ENCODE assay signal across 8 cellular contexts in genomic region chr13:91381371-91381770, GRCh38. TPM values are rescaled to one million over a fixed set of nuclear protein-coding genes. Genes with fewer than 3 reads are reported as not detected.
DNase-seq lines count a peak whose midpoint lies in the region; ATAC-seq and TF ChIP-seq lines count a peak whose summit lies in the region.

No MANE protein-coding gene starts in this region.

- H3K27me3 ChIP-seq in RWPE2 (ENCODE audit: insufficient read depth, poor library complexity, severe bottlenecking) (peaks cover 16% of the 10 kb centered on the region), esophagus muscularis mucosa (no peaks in the 10 kb centered on the region)

- H3K27ac ChIP-seq in RWPE2 (ENCODE audit: poor library complexity, severe bottlenecking) (no peak overlapping the region), esophagus muscularis mucosa (replicated peaks in 1 of 4) (no peak overlapping the region)

- H3K36me3 ChIP-seq in RWPE2 (ENCODE audit: low read depth) (no peaks in the 10 kb centered on the region), esophagus muscularis mucosa (no peaks in the 10 kb centered on the region)

- no peak for TF ChIP-seq POLR2A in esophagus muscularis mucosa (IDR thresholded peaks at IDR 0.05; ENCODE audit: low read depth)

- H3K36me3 Mint-ChIP-seq in activated CD4-positive, alpha-beta T cell treated with anti-CD3 and anti-CD28 coated beads, Interleukin-2, amount 10 ng/mL, durations not matched to agents 24 days and 14 days (ENCODE audit: low read depth) = no peaks in the 10 kb centered on the region

- H3K27ac Mint-ChIP-seq in activated CD4-positive, alpha-beta T cell treated with anti-CD3 and anti-CD28 coated beads, Interleukin-2, amount 10 ng/mL, durations not matched to agents 24 days and 14 days = no peak overlapping the region

- H3K4me1 ChIP-seq in RWPE2 (ENCODE audit: insufficient read depth, poor library complexity, severe bottlenecking) = no peaks in the 10 kb centered on the region
- no peaks in the 10 kb centered on the region for H3K4me1 ChIP-seq in esophagus muscularis mucosa

- no peak overlapping the region for H3K4me3 ChIP-seq in RWPE2 (ENCODE audit: severe bottlenecking)
- no peak overlapping the region for H3K4me3 ChIP-seq in esophagus muscularis mucosa

- TF ChIP-seq CTCF in RWPE2 (IDR thresholded peaks at IDR 0.05; ENCODE audit: poor library complexity, severe bottlenecking) = peak; percentile 59
- peak in 1 of 3 experiments; percentile 12 for TF ChIP-seq CTCF in esophagus muscularis mucosa (IDR thresholded peaks at IDR 0.05)

- intact Hi-C loops in esophagus muscularis mucosa (cut with DNase I) = no loop called here
- intact Hi-C loops in activated CD4-positive, alpha-beta T cell treated with anti-CD3 and anti-CD28 coated beads, Interleukin-2, amount 10 ng/mL, durations not matched to agents 24 days and 14 days (cut with micrococcal nuclease) = no loop called here

- H3K9me3 ChIP-seq in RWPE2 (ENCODE audit: severe bottlenecking) (no peaks in the 10 kb centered on the region), esophagus muscularis mucosa (no peaks in the 10 kb centered on the region)

- ATAC-seq in GM18907 (IDR thresholded peaks at IDR 0.05; ENCODE audit: unreplicated experiment) (peak; percentile 66), RWPE2 (ENCODE audit: low read depth) (no peak), GM21526 (IDR thresholded peaks at IDR 0.05; ENCODE audit: low FRiP score, unreplicated experiment) (no peak)

- in situ Hi-C loops in ACHN (cut with HindIII; ENCODE audit: low pct_ligation_motif_present, low pct_unique_long_range_greater_than_20kb, low sequenced_read_pairs) = no loop called here

- DNase-seq in ACHN (peak; percentile 23), RWPE2 (ENCODE audit: low spot score) (no peak), hippocampal formation (lab: John Stamatoyannopoulos, UW) (peak; percentile 3 to 63), GM03348 (ENCODE audit: low spot score) (no peak), esophagus muscularis mucosa (ENCODE audit: extremely low spot score) (no peak)
- no peak for DNase-seq in activated CD4-positive, alpha-beta T cell treated with anti-CD3 and anti-CD28 coated beads, Interleukin-2, amount 10 ng/mL, durations not matched to agents 24 days and 14 days

- peaks cover 2% of the 10 kb centered on the region for H3K4me1 Mint-ChIP-seq in activated CD4-positive, alpha-beta T cell treated with anti-CD3 and anti-CD28 coated beads, Interleukin-2, amount 10 ng/mL, durations not matched to agents 24 days and 14 days

- no peak for TF ChIP-seq EP300 in esophagus muscularis mucosa (IDR thresholded peaks at IDR 0.05)

- H3K4me3 Mint-ChIP-seq in activated CD4-positive, alpha-beta T cell treated with anti-CD3 and anti-CD28 coated beads, Interleukin-2, amount 10 ng/mL, durations not matched to agents 24 days and 14 days = no peak overlapping the region

- H3K27me3 Mint-ChIP-seq in activated CD4-positive, alpha-beta T cell treated with anti-CD3 and anti-CD28 coated beads, Interleukin-2, amount 10 ng/mL, durations not matched to agents 24 days and 14 days = peaks cover 19% of the 10 kb centered on the region

- no peaks in the 10 kb centered on the region for H3K9me3 Mint-ChIP-seq in activated CD4-positive, alpha-beta T cell treated with anti-CD3 and anti-CD28 coated beads, Interleukin-2, amount 10 ng/mL, durations not matched to agents 24 days and 14 days

RNA-seq across cellular contexts. Expression of gene GPC5, which starts 17.1 kb away (rescaled TPM):
- under 1 TPM in 3 of 4 donors, not detected in 1; 0.13 to 0.42 (median 0.33) TPM for total RNA-seq in esophagus muscularis mucosa
- total RNA-seq in activated CD4-positive, alpha-beta T cell treated with anti-CD3 and anti-CD28 coated beads, Interleukin-2, amount 10 ng/mL, durations not matched to agents 24 days and 14 days = 0.07 TPM in 1 of 2 replicates, not detected in the other

RNA-seq across cellular contexts. Expression of gene MIR17HG, which starts 33.9 kb away (rescaled TPM):
- total RNA-seq in esophagus muscularis mucosa = 1 to 10 TPM in 3 of 4 donors, under 1 TPM in 1; 0.45 to 6.6 (median 1.9) TPM
- total RNA-seq in activated CD4-positive, alpha-beta T cell treated with anti-CD3 and anti-CD28 coated beads, Interleukin-2, amount 10 ng/mL, durations not matched to agents 24 days and 14 days = 52.9 and 55.3 TPM in 2 replicates

Comparison
In these comparisons a context has a peak if more than half of its experiments do, and no peak if none do; other contexts are left out.
1. DNase-seq: peak in ACHN (single experiment) and hippocampal formation (2 of 2); none in RWPE2 (single experiment), GM03348 (single experiment), esophagus muscularis mucosa (single experiment) and activated CD4-positive, alpha-beta T cell treated with anti-CD3 and anti-CD28 coated beads, Interleukin-2, amount 10 ng/mL, durations not matched to agents 24 days and 14 days (single experiment).